In genomic region chr19:662962-663681, GRCh38 we compare ENCODE assay signal across 8 cellular contexts. TPM values are rescaled to one million over a fixed set of nuclear protein-coding genes. Genes with fewer than 3 reads are reported as not detected.
DNase-seq lines count a peak whose midpoint lies in the region; ATAC-seq and TF ChIP-seq lines count a peak whose summit lies in the region.

Gene RNF126 (minus strand): TSS chr19:663214. CDS start chr19:663121, 93 bp downstream.

- in situ Hi-C loops in GM18951 (cut with MboI; ENCODE audit: low sequenced_read_pairs, unreplicated experiment) = no loop called here

- peak within 1 kb of the TSS; percentile 96 for H3K4me3 Mint-ChIP-seq in activated CD4-positive, alpha-beta T cell treated with anti-CD3 and anti-CD28 coated beads for 36 hours

- peaks cover 15% of the 10 kb centered on the region for H3K36me3 Mint-ChIP-seq in activated CD4-positive, alpha-beta T cell treated with anti-CD3 and anti-CD28 coated beads for 36 hours (ENCODE audit: low read depth)

- TF ChIP-seq CTCF in AG04449 (IDR thresholded peaks at IDR 0.05; ENCODE audit: insufficient read depth, low read length, missing control alignments) = no peak
- no peak for TF ChIP-seq CTCF in choroid plexus epithelial cell (conservative IDR thresholded peaks at IDR 0.05; ENCODE audit: low read depth, low read length)

- peak within 1 kb of the TSS; percentile 95 for H3K27ac Mint-ChIP-seq in activated CD4-positive, alpha-beta T cell treated with anti-CD3 and anti-CD28 coated beads for 36 hours

- H3K4me3 ChIP-seq in AG04449 (ENCODE audit: low read depth, low read length) (peak within 1 kb of the TSS; percentile 85), choroid plexus epithelial cell (ENCODE audit: low read depth, low read length) (peak within 1 kb of the TSS; percentile 84)

- peak; percentile 90 for TF ChIP-seq POLR2A in GM18951 (IDR thresholded peaks at IDR 0.05; ENCODE audit: extremely low read depth, insufficient read depth, insufficient read length)

- H3K9me3 Mint-ChIP-seq in activated CD4-positive, alpha-beta T cell treated with anti-CD3 and anti-CD28 coated beads for 36 hours (ENCODE audit: low read depth) = no peaks in the 10 kb centered on the region

- peaks cover 37% of the 10 kb centered on the region for H3K4me1 Mint-ChIP-seq in activated CD4-positive, alpha-beta T cell treated with anti-CD3 and anti-CD28 coated beads for 36 hours

- no peak for DNase-seq in AG04449 (ENCODE audit: low read depth, low spot score)
- DNase-seq in NCI-H510A (lab: John Stamatoyannopoulos, UW) = peak; percentile 80
- peak; percentile 98 for DNase-seq in activated CD4-positive, alpha-beta T cell treated with anti-CD3 and anti-CD28 coated beads for 36 hours
- peak; percentile 92 for DNase-seq in choroid plexus epithelial cell (ENCODE audit: low read depth)
- DNase-seq in kidney glomerular epithelial cell (lab: John Stamatoyannopoulos, UW) = peak; percentile 80
- DNase-seq in stimulated activated CD4-positive, alpha-beta T cell treated with anti-CD3 and anti-CD28 coated beads, Interleukin-15, amount 100 ng/mL, for 48 hours (ENCODE audit: low read depth in 2 of 2) = peak; percentile 88 to 93

- intact Hi-C loops in activated CD4-positive, alpha-beta T cell treated with anti-CD3 and anti-CD28 coated beads for 36 hours (cut with DNase I, micrococcal nuclease) = loop anchor here (1.0 to 5.0 kb wide), 17 partner anchors 17 to 612 kb away; partner anchors contain the start of genes BSG (in 2 of the 2), PTBP1 (in 2 of the 2), CDC34 (in 1 of the 2) and FAM174C (in 1 of the 2)

- CTCF ChIA-PET in AG04449 (lab: Yijun Ruan, JAX) = interaction anchor here (1.0 to 1.9 kb wide), 7 partner anchors 16 to 202 kb away, joined by 3 to 14 read pairs (median 7); no protein-coding TSS in a partner anchor
- CTCF ChIA-PET in activated CD4-positive, alpha-beta T cell treated with anti-CD3 and anti-CD28 coated beads for 36 hours (lab: Charles Lee) = interaction anchor here (0.6 to 1.7 kb wide), 5 partner anchors 17 to 261 kb away, joined by 3 to 13 read pairs (median 3); no protein-coding TSS in a partner anchor

- ATAC-seq in HG03354 (IDR thresholded peaks at IDR 0.05; ENCODE audit: poor library complexity, severe bottlenecking, unreplicated experiment) = peak; percentile 64
- peak; percentile 49 for ATAC-seq in activated CD4-positive, alpha-beta T cell treated with anti-CD3 and anti-CD28 coated beads for 36 hours

- H3K27me3 Mint-ChIP-seq in activated CD4-positive, alpha-beta T cell treated with anti-CD3 and anti-CD28 coated beads for 36 hours = no peaks in the 10 kb centered on the region

- POLR2A ChIA-PET in AG04449 (lab: Yijun Ruan, JAX) = interaction anchor here (0.8 to 1.5 kb wide), 3 partner anchors 12 to 18 kb away, joined by 4 to 10 read pairs (median 6); partner anchors contain the start of gene FSTL3
- POLR2A ChIA-PET in activated CD4-positive, alpha-beta T cell treated with anti-CD3 and anti-CD28 coated beads for 36 hours (lab: Charles Lee) = interaction anchor here (1.0 to 1.8 kb wide), 2 partner anchors 18 to 136 kb away, joined by 5 to 7 read pairs; no protein-coding TSS in a partner anchor

RNA-seq across cellular contexts. Expression of gene RNF126, which starts in this region (rescaled TPM):
- 10 to 100 TPM; 83.0 to 91.3 TPM for total RNA-seq in activated CD4-positive, alpha-beta T cell treated with anti-CD3 and anti-CD28 coated beads for 36 hours
